ENCODE assay signal across 18 cellular contexts in genomic region chr3:186800285-186800684, GRCh38. TPM values are rescaled to one million over a fixed set of nuclear protein-coding genes. Genes with fewer than 3 reads are reported as not detected.
"Had no signal": no experiment of that assay in that cellular context is flagged by ENCODE, and none has a peak within 500 bp of the region (broad histone marks: within the 10 kb centered on the region; RNA-seq: fewer than 3 reads in every experiment).

No MANE protein-coding gene starts in this region.

- H3K27me3 ChIP-seq: esophagus squamous epithelium, right lobe of liver, tibial nerve had no signal

- H3K9me3 ChIP-seq: esophagus squamous epithelium, lower lobe of right lung, right lobe of liver, tibial nerve had no signal

- DNase-seq: activated effector memory CD4-positive, alpha-beta T cell treated with Interleukin-2 at 50 U/mL for 16 hours; activated T-cell treated with anti-CD3 and anti-CD28 coated beads for 4 hours; dermis blood vessel endothelial cell; effector memory CD4-positive, alpha-beta T cell; esophagus squamous epithelium; lower lobe of right lung; right lobe of liver; small intestine; stimulated activated CD4-positive, alpha-beta T cell treated with anti-CD3 and anti-CD28 coated beads, Interleukin-15, amount 100 ng/mL, for 24 hours; stimulated activated CD4-positive, alpha-beta T cell treated with anti-CD3 and anti-CD28 coated beads, Interleukin-2, amount 100 ng/mL, for 48 hours had no signal

- H3K4me1 ChIP-seq: parathyroid adenoma had no signal

- H3K9ac ChIP-seq: parathyroid adenoma had no signal

- H3K27ac Mint-ChIP-seq: activated naive CD4-positive, alpha-beta T cell treated with anti-CD3 and anti-CD28 coated beads, Interleukin-2, amount 50 U/mL, for 24 hours; nephron; stimulated activated naive CD8-positive, alpha-beta T cell treated with anti-CD3 and anti-CD28 coated beads, Interleukin-15, Interleukin-2, amounts not matched to agents 100 ng/mL and 50 ng/mL, for 24 hours had no signal

- FAIRE-seq: small intestine, urothelium cell line had no signal

- H3K4me3 Mint-ChIP-seq: activated naive CD4-positive, alpha-beta T cell treated with anti-CD3 and anti-CD28 coated beads, Interleukin-2, amount 50 U/mL, for 24 hours; nephron; stimulated activated naive CD8-positive, alpha-beta T cell treated with anti-CD3 and anti-CD28 coated beads, Interleukin-15, Interleukin-2, amounts not matched to agents 100 ng/mL and 50 ng/mL, for 24 hours had no signal

- H3K36me3 ChIP-seq: right lobe of liver had no signal

- H3K9me3 Mint-ChIP-seq: activated naive CD4-positive, alpha-beta T cell treated with anti-CD3 and anti-CD28 coated beads, Interleukin-2, amount 50 U/mL, for 24 hours; nephron; stimulated activated naive CD8-positive, alpha-beta T cell treated with anti-CD3 and anti-CD28 coated beads, Interleukin-15, Interleukin-2, amounts not matched to agents 100 ng/mL and 50 ng/mL, for 24 hours had no signal

- H3K4me1 Mint-ChIP-seq: nephron had no signal

- H3K4me3 ChIP-seq: esophagus squamous epithelium, lower lobe of right lung, right lobe of liver, tibial nerve had no signal

- H3K27me3 Mint-ChIP-seq: activated naive CD4-positive, alpha-beta T cell treated with anti-CD3 and anti-CD28 coated beads, Interleukin-2, amount 50 U/mL, for 24 hours; stimulated activated naive CD8-positive, alpha-beta T cell treated with anti-CD3 and anti-CD28 coated beads, Interleukin-15, Interleukin-2, amounts not matched to agents 100 ng/mL and 50 ng/mL, for 24 hours had no signal

- H2AFZ ChIP-seq: parathyroid adenoma had no signal

- ATAC-seq: lower lobe of right lung, right lobe of liver, SK-N-SH treated with all-trans-retinoic acid at 6 μM for 48 hours had no signal

- H3K27ac ChIP-seq: esophagus squamous epithelium, lower lobe of right lung, parathyroid adenoma, right lobe of liver, tibial nerve had no signal

RNA-seq across cellular contexts. Expression of gene ADIPOQ, which starts 42.2 kb away (rescaled TPM):
- total RNA-seq: dermis blood vessel endothelial cell; esophagus squamous epithelium; lower lobe of right lung; right lobe of liver; T-helper 1 cell treated with Interleukin-12 subunit alpha and Interleukin-12 subunit beta and Interleukin-4 antibody, amounts not matched to agents 30 ng/mL and 1 ng/mL, for 36 hours had no signal
